Comparison of ENCODE assay signal across 20 cellular contexts in the genomic region with DNA sequence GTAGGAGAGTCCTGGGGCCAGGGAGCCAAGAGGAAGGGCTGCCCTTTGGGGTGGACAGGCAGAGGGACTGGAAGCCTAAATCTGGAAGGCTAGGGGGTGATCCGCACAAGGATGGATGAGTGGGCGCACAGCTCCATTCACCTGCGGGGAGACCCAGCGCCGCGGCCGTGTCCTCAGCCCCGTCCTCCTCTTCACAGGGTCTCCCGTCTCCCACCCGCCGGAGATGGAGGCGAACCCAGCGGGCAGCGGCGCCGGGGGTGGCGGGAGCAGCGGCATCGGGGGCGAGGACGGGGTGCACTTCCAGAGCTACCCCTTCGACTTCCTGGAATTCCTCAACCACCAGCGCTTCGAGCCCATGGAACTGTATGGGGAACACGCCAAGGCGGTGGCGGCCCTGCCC.
"Had no signal": no experiment of that assay in that cellular context is flagged by ENCODE, and none has a peak within 500 bp of the region (broad histone marks: within the 10 kb centered on the region; RNA-seq: fewer than 3 reads in every experiment).

No MANE protein-coding gene starts in this region.

- H3K4me1 Mint-ChIP-seq: mesothelial cell of epicardium had no signal

- H3K27me3 ChIP-seq: dorsolateral prefrontal cortex, heart left ventricle, neural progenitor cell, sigmoid colon had no signal

- H3K4me3 ChIP-seq: coronary artery, dorsolateral prefrontal cortex, heart left ventricle, lower lobe of right lung, neural progenitor cell, prostate gland, sigmoid colon, skin epidermis had no signal

- H3K4me1 ChIP-seq: neural progenitor cell, prostate gland had no signal

- H3K27ac Mint-ChIP-seq: neural progenitor cell had no signal

- H3K27me3 Mint-ChIP-seq: memory B cell had no signal

- H3K36me3 Mint-ChIP-seq: natural killer cell had no signal

- H3K9me3 Mint-ChIP-seq: mesothelial cell of epicardium, natural killer cell, neural progenitor cell had no signal

- H3K4me2 ChIP-seq: neural progenitor cell had no signal

- H3K9me3 ChIP-seq: heart left ventricle, lower lobe of right lung, prostate gland, sigmoid colon had no signal

- ATAC-seq: heart left ventricle, lower lobe of right lung, natural killer cell had no signal

- H3K36me3 ChIP-seq: neural progenitor cell had no signal

- DNase-seq: dorsolateral prefrontal cortex; effector CD8-positive, alpha-beta T cell; foreskin melanocyte; hippocampal formation; lower lobe of right lung; natural killer cell; occipital lobe; retina; sigmoid colon; stimulated activated CD4-positive, alpha-beta T cell treated with anti-CD3 and anti-CD28 coated beads, Interleukin-12 subunit alpha, Interleukin-12 subunit beta, amount 100 ng/mL, for 4 hours; stimulated activated naive CD4-positive, alpha-beta T cell treated with Interleukin-2 at 50 U/mL for 16 hours; trophoblast cell had no signal

- H3K27ac ChIP-seq: coronary artery, lower lobe of right lung, neural progenitor cell, parathyroid adenoma, prostate gland, sigmoid colon, skin epidermis had no signal

- H3K9ac ChIP-seq: neural progenitor cell, parathyroid adenoma had no signal

- H3K4me3 Mint-ChIP-seq: memory B cell, mesothelial cell of epicardium, natural killer cell, neural progenitor cell had no signal

- H2AFZ ChIP-seq: neural progenitor cell, parathyroid adenoma had no signal
